ENCODE assay signal across 18 cellular contexts in genomic region chr11:83448686-83449085, GRCh38.
"Had no signal": no experiment of that assay in that cellular context is flagged by ENCODE, and none has a peak within 500 bp of the region (broad histone marks: within the 10 kb centered on the region; RNA-seq: fewer than 3 reads in every experiment).

No MANE protein-coding gene starts in this region.

- DNase-seq: effector CD8-positive, alpha-beta T cell; glutamatergic neuron; left cardiac atrium; left ventricle myocardium inferior; lower lobe of right lung; midbrain; psoas muscle; spleen; stimulated activated CD4-positive, alpha-beta T cell treated with anti-CD3 and anti-CD28 coated beads, Interleukin-15, amount 100 ng/mL, for 24 hours; stimulated activated CD4-positive, alpha-beta T cell treated with anti-CD3 and anti-CD28 coated beads, Interleukin-1b, Interleukin-23, amount 100 ng/mL, for 48 hours; stimulated activated CD4-positive, alpha-beta T cell treated with anti-CD3 and anti-CD28 coated beads, Interleukin-4, amount 100 ng/mL, for 24 hours; tibial artery had no signal

- FAIRE-seq: endometrium, keratinocyte had no signal

- H3K27me3 ChIP-seq: esophagus muscularis mucosa, gastroesophageal sphincter, spleen, tibial artery had no signal

- H3K27ac ChIP-seq: coronary artery, esophagus muscularis mucosa, gastroesophageal sphincter, left ventricle myocardium inferior, lower lobe of right lung, parathyroid adenoma, psoas muscle, spleen, tibial artery had no signal

- H3K36me3 ChIP-seq: esophagus muscularis mucosa, gastroesophageal sphincter, left ventricle myocardium inferior, lower lobe of right lung, spleen, tibial artery had no signal

- H3K9me3 ChIP-seq: esophagus muscularis mucosa, gastroesophageal sphincter, left ventricle myocardium inferior, lower lobe of right lung, psoas muscle, spleen, tibial artery had no signal

- H3K4me1 ChIP-seq: esophagus muscularis mucosa, gastroesophageal sphincter, left ventricle myocardium inferior, lower lobe of right lung, parathyroid adenoma, psoas muscle, spleen, tibial artery had no signal

- H3K4me3 ChIP-seq: coronary artery, esophagus muscularis mucosa, gastroesophageal sphincter, left ventricle myocardium inferior, lower lobe of right lung, psoas muscle, spleen, tibial artery had no signal
